ENCODE assay signal across 9 cellular contexts in the genomic region with DNA sequence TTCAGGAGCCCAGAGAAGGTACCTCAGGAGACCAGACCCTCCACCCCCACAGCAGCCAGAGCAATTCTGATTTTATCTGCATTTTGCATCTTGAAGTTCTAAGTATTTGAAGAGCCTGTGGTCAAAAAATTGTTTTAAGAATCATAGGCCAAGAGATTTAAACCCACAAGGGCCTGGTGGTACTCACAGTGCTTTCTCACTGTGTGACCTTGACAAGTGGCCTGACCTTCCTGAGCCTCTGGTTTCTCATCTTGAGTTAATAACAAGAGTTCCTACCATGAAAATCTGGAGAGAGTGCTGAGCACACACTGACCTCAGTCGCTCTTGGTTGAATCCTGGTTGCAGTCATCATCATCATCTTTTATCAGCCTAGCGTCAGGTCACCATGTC. TPM values are rescaled to one million over a fixed set of nuclear protein-coding genes. Genes with fewer than 3 reads are reported as not detected.
DNase-seq lines count a peak whose midpoint lies in the region; ATAC-seq and TF ChIP-seq lines count a peak whose summit lies in the region.
"Had no signal": no experiment of that assay in that cellular context is flagged by ENCODE, and none has a peak within 500 bp of the region (broad histone marks: within the 10 kb centered on the region; RNA-seq: fewer than 3 reads in every experiment).

No MANE protein-coding gene starts in this region.

- TF ChIP-seq CTCF in SK-N-SH (IDR thresholded peaks at IDR 0.05) (no peak), chondrocyte (IDR thresholded peaks at IDR 0.05) (no peak), gastrocnemius medialis (IDR thresholded peaks at IDR 0.05 in 4 of 5, conservative IDR thresholded peaks at IDR 0.05 in 1 of 5) (no peak), GM10248 (IDR thresholded peaks at IDR 0.05; ENCODE audit: control extremely low read depth, extremely low read depth, low read depth, missing control alignments) (no peak)

- TF ChIP-seq POLR2A in gastrocnemius medialis (IDR thresholded peaks at IDR 0.05) = no peak

- peaks cover 43% of the 10 kb centered on the region for H3F3A ChIP-seq in SK-N-SH (replicated peaks; ENCODE audit: insufficient read depth)

- H3K27ac ChIP-seq in SK-N-SH (ENCODE audit: low read depth in 2 of 2, low read length in 1 of 2) (peak overlapping the region; percentile 73 to 96), gastrocnemius medialis (peak overlapping the region; percentile 74 to 84 (median 78))

- in situ Hi-C loops in gastrocnemius medialis (cut with MboI; ENCODE audit: low sequenced_read_pairs in 4 of 4) = loop anchor here (5.0 to 25.0 kb wide), 2 partner anchors 53 to 178 kb away; partner anchors contain the start of gene TPX2 (in 1 of the 4)

- no peak overlapping the region for H3K4me3 Mint-ChIP-seq in chondrocyte (ENCODE audit: unreplicated experiment)

- H3K9me2 ChIP-seq in SK-N-SH = no peaks in the 10 kb centered on the region

- H3K4me1 ChIP-seq in SK-N-SH (ENCODE audit: control insufficient read depth in 1 of 2, insufficient read depth in 2 of 2, low read depth in 1 of 2, low read length in 1 of 2) (peaks cover 15 to 33% of the 10 kb centered on the region in 2 experiments), gastrocnemius medialis (peaks cover 15 to 32% of the 10 kb centered on the region in 2 donors)

- no peaks in the 10 kb centered on the region for H3K27me3 Mint-ChIP-seq in chondrocyte (ENCODE audit: low read depth)

- peaks cover 24 to 26% of the 10 kb centered on the region in 2 experiments for H3K36me3 ChIP-seq in SK-N-SH (replicated peaks in 1 of 2; ENCODE audit: control insufficient read depth in 1 of 2, insufficient read depth in 2 of 2, low read length in 1 of 2)
- H3K36me3 ChIP-seq in gastrocnemius medialis = peaks cover 0 to 41% of the 10 kb centered on the region in 2 donors
- H3K36me3 ChIP-seq: ovary had no signal

- CTCF ChIA-PET in SK-N-SH (lab: Yijun Ruan, JAX) = interaction anchor here (0.7 to 31.0 kb wide), 16 partner anchors 11 to 164 kb away, joined by 3 to 1802 read pairs (median 4); partner anchors contain the start of genes BCL2L1 and ID1
- CTCF ChIA-PET in GM10248 (lab: Yijun Ruan, JAX) = interaction anchor here (0.6 to 14.5 kb wide), 13 partner anchors 8 to 161 kb away, joined by 3 to 642 read pairs (median 5); partner anchors contain the start of gene ID1

- H3K9me3 ChIP-seq in SK-N-SH = no peaks in the 10 kb centered on the region
- H3K9me3 ChIP-seq in gastrocnemius medialis = no peaks in the 10 kb centered on the region
- H3K9me3 ChIP-seq: ovary had no signal

- no peaks in the 10 kb centered on the region; the same call in 1 of the 2 replicates for H3K79me2 ChIP-seq in SK-N-SH (ENCODE audit: insufficient read depth)

- 79% methylated on average over 2 of the region's 2 CpGs for WGBS in SK-N-SH (ENCODE audit: low lambda C conversion rate)

- H3K4me3 ChIP-seq in SK-N-SH (ENCODE audit: low read depth in 2 of 2, low read length in 1 of 2) (peak overlapping the region in 1 of 2 experiments; percentile 54; a peak in 1 of 4 replicates), gastrocnemius medialis (no peak overlapping the region)
- H3K4me3 ChIP-seq: ovary had no signal

- intact Hi-C loops in gastrocnemius medialis (cut with DNase I; ENCODE audit: low total_unique reads) = loop anchor here (2.0 to 5.0 kb wide), 2 partner anchors 37 to 53 kb away; no protein-coding TSS in a partner anchor

- POLR2A ChIA-PET in SK-N-SH (lab: Yijun Ruan, JAX) = interaction anchor here (1.1 to 5.3 kb wide), 2 partner anchors 45 to 53 kb away, joined by 6 to 48 read pairs; partner anchors contain the start of gene ID1
- POLR2A ChIA-PET in GM10248 (lab: Yijun Ruan, JAX) = no interaction called here

- DNase-seq in SK-N-SH = no peak
- DNase-seq in OCI-M1 (lab: John Stamatoyannopoulos, UW) = peak; percentile 59
- DNase-seq in chondrocyte (ENCODE audit: low spot score) = no peak
- DNase-seq in gastrocnemius medialis = no peak
- no peak for DNase-seq in D341Med (ENCODE audit: low spot score)
- DNase-seq in NCI-H345 treated with DMSO at 0.1 percent for 48 hours (lab: John Stamatoyannopoulos, UW; ENCODE audit: unreplicated experiment) = no peak
- no peak for DNase-seq in GM10248 (ENCODE audit: extremely low spot score)

- no peaks in the 10 kb centered on the region for H3K9me3 Mint-ChIP-seq in chondrocyte (ENCODE audit: low read depth)

- no peak; the same call in none of the 3 replicates for ATAC-seq in SK-N-SH treated with all-trans-retinoic acid at 6 μM for 48 hours
- ATAC-seq in gastrocnemius medialis = no peak

- H3K27me3 ChIP-seq in SK-N-SH (ENCODE audit: insufficient read depth) (no peaks in the 10 kb centered on the region), gastrocnemius medialis (no peaks in the 10 kb centered on the region)
- H3K27me3 ChIP-seq: ovary had no signal

- peak overlapping the region; percentile 61; the same call in 1 of the 2 replicates for H3K4me2 ChIP-seq in SK-N-SH

- no peak for TF ChIP-seq RAD21 in SK-N-SH (IDR thresholded peaks at IDR 0.05; ENCODE audit: low read length)

- no peak overlapping the region for H2AFZ ChIP-seq in SK-N-SH (ENCODE audit: low read depth)

- H3K9ac ChIP-seq in SK-N-SH = peak overlapping the region; percentile 62; the same call in 1 of the 2 replicates

- no peaks in the 10 kb centered on the region for H4K20me1 ChIP-seq in SK-N-SH (ENCODE audit: insufficient read depth)

- peaks cover 33% of the 10 kb centered on the region for H3K36me3 Mint-ChIP-seq in chondrocyte (ENCODE audit: low read depth)

- H3K4me1 Mint-ChIP-seq in chondrocyte (ENCODE audit: low read depth) = peaks cover 41% of the 10 kb centered on the region

- peak in 1 of 2 experiments; percentile 35; a peak in 1 of 4 replicates for TF ChIP-seq EP300 in SK-N-SH (IDR thresholded peaks at IDR 0.05; ENCODE audit: borderline replicate concordance in 1 of 2, low read depth in 1 of 2, low read length in 1 of 2)

- H3K27ac Mint-ChIP-seq in chondrocyte (ENCODE audit: unreplicated experiment) = peak overlapping the region; percentile 99

TF ChIP-seq in SK-N-SH, 30 proteins besides CTCF, POLR2A, EP300 and RAD21 (continues in another document):
- TF ChIP-seq TCF12 (IDR thresholded peaks at IDR 0.05) (peak; percentile 83), JUND (IDR thresholded peaks at IDR 0.05) (peak; percentile 25; the same call in 1 of the 2 replicates), TEAD4 (IDR thresholded peaks at IDR 0.05; ENCODE audit: borderline replicate concordance, insufficient read depth) (0 out of 2 replicates have a peak, but pooled peaks have one; percentile 26), FOSL2 (IDR thresholded peaks at IDR 0.05; ENCODE audit: borderline replicate concordance, low read depth) (peak; percentile 5; the same call in 1 of the 2 replicates), ELF1 (IDR thresholded peaks at IDR 0.05) (no peak), ZBTB33 (IDR thresholded peaks at IDR 0.05; ENCODE audit: borderline replicate concordance, low read depth) (no peak)

TF ChIP-seq in SK-N-SH treated with all-trans-retinoic acid at 6 μM for 48 hours, 23 proteins besides CTCF, POLR2A, EP300 and RAD21:
- TF ChIP-seq RARB (CRISPR knock-in tag; IDR thresholded peaks at IDR 0.05) (no peak), OSR1 (CRISPR knock-in tag; IDR thresholded peaks at IDR 0.05) (no peak), ZNF8 (CRISPR knock-in tag; IDR thresholded peaks at IDR 0.05) (no peak; the same call in 1 of the 2 replicates), ARNTL (CRISPR knock-in tag; IDR thresholded peaks at IDR 0.05; ENCODE audit: borderline replicate concordance, low read depth) (no peak), TCF4 (CRISPR knock-in tag; IDR thresholded peaks at IDR 0.05; ENCODE audit: borderline replicate concordance) (no peak), CREB5 (CRISPR knock-in tag; IDR thresholded peaks at IDR 0.05; ENCODE audit: low read depth) (no peak), POU6F1 (CRISPR knock-in tag; IDR thresholded peaks at IDR 0.05; ENCODE audit: borderline replicate concordance, low read depth) (no peak), TOX (CRISPR knock-in tag; IDR thresholded peaks at IDR 0.05; ENCODE audit: borderline replicate concordance) (no peak)

RNA-seq across cellular contexts. Expression of gene ID1, which starts 45.4 kb away (rescaled TPM):
- polyA plus RNA-seq in SK-N-SH (2012; rRNA removed) = 324 and 493 TPM in 2 replicates
- 194 and 301 TPM in 2 replicates for polyA plus RNA-seq in SK-N-SH (2012; cell fraction: cytosol; rRNA removed)
- polyA plus RNA-seq in SK-N-SH (2012; cell fraction: nucleus; rRNA removed) = 945 and 1,537 TPM in 2 replicates
- total RNA-seq in chondrocyte = 7.7 to 73.7 TPM (median 9.0 TPM) in 3 replicates
- 100 to 1,000 TPM; 115 to 206 (median 148) TPM for total RNA-seq in gastrocnemius medialis

RNA-seq across cellular contexts. Expression of gene HM13, which starts 45.5 kb away (rescaled TPM):
- polyA plus RNA-seq in SK-N-SH (2012; rRNA removed) = 160 and 176 TPM in 2 replicates
- polyA plus RNA-seq in SK-N-SH (2012; cell fraction: cytosol; rRNA removed) = 86.0 and 123 TPM in 2 replicates
- polyA plus RNA-seq in SK-N-SH (2012; cell fraction: nucleus; rRNA removed) = 153 and 200 TPM in 2 replicates
- total RNA-seq in chondrocyte = 228 to 277 TPM (median 269 TPM) in 3 replicates
- total RNA-seq in gastrocnemius medialis = 10 to 100 TPM; 22.7 to 31.0 (median 26.4) TPM
